14 cellular contexts compared by ENCODE assay signal in the genomic region with DNA sequence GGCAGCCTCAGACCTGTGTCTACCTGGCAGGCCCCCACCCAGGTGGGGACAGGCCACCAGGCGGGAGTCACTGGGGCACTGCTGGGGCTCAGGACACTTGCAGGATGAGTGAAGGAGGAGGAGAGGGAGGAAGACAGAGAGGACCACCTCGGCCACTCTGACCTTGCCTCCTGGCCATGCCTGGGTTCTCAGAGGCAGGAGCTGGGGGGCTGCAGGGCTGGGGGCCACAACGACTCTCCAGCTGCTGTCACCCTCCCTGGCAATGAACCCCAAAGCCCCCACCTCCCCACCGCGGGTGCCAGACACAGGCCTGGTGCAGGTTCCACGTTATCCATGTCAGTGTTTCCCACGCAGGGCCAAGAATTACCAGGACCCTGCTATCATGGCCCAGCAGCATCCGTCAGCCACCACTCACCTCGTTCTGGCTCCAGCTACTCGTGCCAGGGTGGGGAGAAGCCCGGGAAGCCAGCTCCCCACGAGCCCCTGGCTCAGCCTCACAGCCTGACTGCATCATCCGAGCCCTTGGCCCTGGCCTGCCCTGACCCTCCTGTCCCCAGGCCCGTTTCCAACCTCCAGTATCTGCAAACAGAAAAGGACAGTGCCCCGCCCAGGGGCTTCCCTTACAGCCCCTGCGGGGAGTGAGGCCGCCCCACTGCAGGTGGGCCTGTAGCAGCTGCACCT.
DNase-seq lines count a peak whose midpoint lies in the region; ATAC-seq and TF ChIP-seq lines count a peak whose summit lies in the region.
"Had no signal": no experiment of that assay in that cellular context is flagged by ENCODE, and none has a peak within 500 bp of the region (broad histone marks: within the 10 kb centered on the region; RNA-seq: fewer than 3 reads in every experiment).

No MANE protein-coding gene starts in this region.

- H3K4me1 ChIP-seq in RWPE2 (ENCODE audit: insufficient read depth, poor library complexity, severe bottlenecking), result no peaks in the 10 kb centered on the region
- H3K4me1 ChIP-seq in transverse colon, result peaks cover 0 to 8% (median 5%) of the 10 kb centered on the region in 4 donors
- peaks cover 6% of the 10 kb centered on the region for H3K4me1 ChIP-seq in MM.1S (ENCODE audit: low read length)

- no peaks in the 10 kb centered on the region for H3K79me2 ChIP-seq in MM.1S (ENCODE audit: low read length)

- no peak for ATAC-seq in RWPE2 (ENCODE audit: low read depth)
- no peak for ATAC-seq in left lobe of liver
- ATAC-seq in GM18505 (IDR thresholded peaks at IDR 0.05; ENCODE audit: unreplicated experiment), result no peak
- ATAC-seq: stimulated activated effector memory CD8-positive, alpha-beta T cell treated with anti-CD3 and anti-CD28 coated beads, Interleukin-12 subunit alpha, Interleukin-12 subunit beta, amount 100 ng/mL, for 72 hours had no signal

- WGBS in transverse colon (ENCODE audit: low coverage in 1 of 2), 2 donors, result 81% methylated on average over 17 of the region's 17 CpGs; no CpG with 5 or more reads in 1 of the 2 donors

- TF ChIP-seq POLR2A in transverse colon (IDR thresholded peaks at IDR 0.05), result no peak
- TF ChIP-seq POLR2A in GM18505 (IDR thresholded peaks at IDR 0.05; ENCODE audit: borderline replicate concordance, extremely low read depth, insufficient read depth, insufficient read length), result no peak

- H4K20me1 ChIP-seq in MM.1S (ENCODE audit: insufficient read depth, low read length), result no peaks in the 10 kb centered on the region

- peak; percentile 55 for DNase-seq in activated effector memory CD4-positive, alpha-beta T cell treated with anti-CD3 and anti-CD28 coated beads, Interleukin-2, amount 50 U/mL, for 16 hours
- no peak for DNase-seq in activated effector memory CD4-positive, alpha-beta T cell treated with Interleukin-2 at 50 U/mL for 16 hours
- peak; percentile 40 for DNase-seq in RWPE2 (ENCODE audit: low spot score)
- peak; percentile 40 for DNase-seq in left lobe of liver (ENCODE audit: low spot score)
- peak; percentile 6 for DNase-seq in transverse colon
- DNase-seq in DMS114 treated with DMSO at 0.1 percent for 48 hours (lab: John Stamatoyannopoulos, UW; ENCODE audit: unreplicated experiment), result no peak
- DNase-seq in MM.1S, result no peak
- DNase-seq: activated T-cell treated with anti-CD3 and anti-CD28 coated beads for 4 hours; central memory CD4-positive, alpha-beta T cell; COR-L47; NCI-H2029 had no signal

- intact Hi-C loops in transverse colon (cut with DNase I; ENCODE audit: low total_unique reads), result loop anchor here (5.0 kb wide), 2 partner anchors 157 to 227 kb away; no protein-coding TSS in a partner anchor

- no peaks in the 10 kb centered on the region for H3K9me2 ChIP-seq in MM.1S (replicated peaks; ENCODE audit: insufficient read depth, low read length)

- H3K4me3 ChIP-seq in RWPE2 (ENCODE audit: severe bottlenecking), result no peak overlapping the region
- H3K4me3 ChIP-seq in transverse colon, result no peak overlapping the region
- H3K4me3 ChIP-seq in MM.1S (ENCODE audit: low read length), result no peak overlapping the region

- in situ Hi-C loops in transverse colon (cut with MboI; ENCODE audit: low pct_ligation_motif_present in 1 of 4, low pct_unique_long_range_greater_than_20kb in 1 of 4, low sequenced_read_pairs in 3 of 4), result loop anchor here (25.0 kb wide), 1 partner anchor 272 kb away; no protein-coding TSS in a partner anchor

- no peak overlapping the region for H2AFZ ChIP-seq in MM.1S (ENCODE audit: low read length)

- TF ChIP-seq CTCF in RWPE2 (IDR thresholded peaks at IDR 0.05; ENCODE audit: poor library complexity, severe bottlenecking) (no peak), transverse colon (IDR thresholded peaks at IDR 0.05) (no peak), MM.1S (IDR thresholded peaks at IDR 0.05; ENCODE audit: low read length) (no peak)

- TF ChIP-seq EP300 in transverse colon (IDR thresholded peaks at IDR 0.05; ENCODE audit: low read depth), result no peak

- H3K36me3 ChIP-seq in RWPE2 (ENCODE audit: low read depth) (no peaks in the 10 kb centered on the region), transverse colon (no peaks in the 10 kb centered on the region), MM.1S (replicated peaks; ENCODE audit: insufficient read depth, low read length) (no peaks in the 10 kb centered on the region)

- no peak overlapping the region for H3K4me2 ChIP-seq in MM.1S (ENCODE audit: low read depth, low read length)

- no peak overlapping the region for H3K9ac ChIP-seq in MM.1S (ENCODE audit: low read length)

- H3K27ac ChIP-seq in RWPE2 (ENCODE audit: poor library complexity, severe bottlenecking), result no peak overlapping the region
- no peak overlapping the region for H3K27ac ChIP-seq in transverse colon
- no peak overlapping the region for H3K27ac ChIP-seq in MM.1S (ENCODE audit: low read length)
- H3K27ac ChIP-seq: VCaP had no signal

- H3F3A ChIP-seq in MM.1S (ENCODE audit: insufficient read depth, low read length), result no peaks in the 10 kb centered on the region

- H3K9me3 ChIP-seq in RWPE2 (ENCODE audit: severe bottlenecking), result peaks cover 3% of the 10 kb centered on the region
- peaks cover 14 to 16% of the 10 kb centered on the region in 2 donors for H3K9me3 ChIP-seq in transverse colon
- no peaks in the 10 kb centered on the region for H3K9me3 ChIP-seq in MM.1S (replicated peaks; ENCODE audit: insufficient read depth, low read length)

- H3K27me3 ChIP-seq in RWPE2 (ENCODE audit: insufficient read depth, poor library complexity, severe bottlenecking) (no peaks in the 10 kb centered on the region), transverse colon (no peaks in the 10 kb centered on the region), MM.1S (replicated peaks; ENCODE audit: insufficient read depth, low read length) (no peaks in the 10 kb centered on the region)

Comparison
In these comparisons a context has a peak if more than half of its experiments do, and no peak if none do; other contexts are left out.
1. DNase-seq: peak in activated effector memory CD4-positive, alpha-beta T cell treated with anti-CD3 and anti-CD28 coated beads, Interleukin-2, amount 50 U/mL, for 16 hours (single experiment), RWPE2 (single experiment), left lobe of liver (single experiment) and transverse colon (single experiment); none in activated effector memory CD4-positive, alpha-beta T cell treated with Interleukin-2 at 50 U/mL for 16 hours (single experiment), DMS114 treated with DMSO at 0.1 percent for 48 hours (single experiment) and MM.1S (single experiment).